Comparison of ENCODE assay signal across 2 cellular contexts in the genomic region with DNA sequence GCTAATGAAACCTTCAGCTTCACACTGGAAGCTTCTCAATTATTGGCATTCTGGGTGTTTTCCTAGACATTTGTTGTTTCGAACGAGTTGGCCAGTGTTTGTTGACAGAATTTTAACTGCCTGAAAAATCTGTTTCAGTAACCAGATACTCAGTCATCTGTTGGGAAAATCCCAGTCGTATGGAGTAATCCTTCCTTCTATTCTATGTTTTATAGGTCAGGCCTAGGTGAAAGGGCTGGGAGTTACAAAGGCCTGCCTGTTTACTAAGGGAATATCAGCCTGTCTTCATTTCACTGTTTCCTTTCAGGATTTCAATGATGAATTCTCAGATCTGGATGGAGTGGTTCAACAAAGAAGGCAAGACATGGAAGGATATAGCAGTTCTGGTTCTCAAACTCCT.
TF ChIP-seq lines count a peak whose summit lies in the region.

No MANE protein-coding gene starts in this region.

TF ChIP-seq in SK-N-SH, 30 proteins besides CTCF, POLR2A, EP300 and RAD21:
- TF ChIP-seq EZH2phosphoT487 (IDR thresholded peaks at IDR 0.05; ENCODE audit: borderline replicate concordance, low read depth) (no peak), NFIC (IDR thresholded peaks at IDR 0.05; ENCODE audit: borderline replicate concordance) (no peak), TCF12 (IDR thresholded peaks at IDR 0.05) (peak; percentile 11; the same call in 1 of the 2 replicates), GATA2 (CRISPR knock-in tag; IDR thresholded peaks at IDR 0.05) (no peak), MEF2A (IDR thresholded peaks at IDR 0.05; ENCODE audit: borderline replicate concordance, low read depth) (no peak), MXI1 (IDR thresholded peaks at IDR 0.05; ENCODE audit: low read depth, low read length) (no peak)
- TF ChIP-seq, protein P1, sequence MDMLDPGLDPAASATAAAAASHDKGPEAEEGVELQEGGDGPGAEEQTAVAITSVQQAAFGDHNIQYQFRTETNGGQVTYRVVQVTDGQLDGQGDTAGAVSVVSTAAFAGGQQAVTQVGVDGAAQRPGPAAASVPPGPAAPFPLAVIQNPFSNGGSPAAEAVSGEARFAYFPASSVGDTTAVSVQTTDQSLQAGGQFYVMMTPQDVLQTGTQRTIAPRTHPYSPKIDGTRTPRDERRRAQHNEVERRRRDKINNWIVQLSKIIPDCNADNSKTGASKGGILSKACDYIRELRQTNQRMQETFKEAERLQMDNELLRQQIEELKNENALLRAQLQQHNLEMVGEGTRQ (IDR thresholded peaks at IDR 0.05; ENCODE audit: borderline replicate concordance, low read depth, low read length) = no peak
- TF ChIP-seq, protein P2, sequence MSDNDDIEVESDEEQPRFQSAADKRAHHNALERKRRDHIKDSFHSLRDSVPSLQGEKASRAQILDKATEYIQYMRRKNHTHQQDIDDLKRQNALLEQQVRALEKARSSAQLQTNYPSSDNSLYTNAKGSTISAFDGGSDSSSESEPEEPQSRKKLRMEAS (IDR thresholded peaks at IDR 0.05; ENCODE audit: low read depth) = no peak

TF ChIP-seq in SK-N-SH treated with all-trans-retinoic acid at 6 μM for 48 hours, 23 proteins besides CTCF, POLR2A, EP300 and RAD21 (continued from another document):
- TF ChIP-seq ZNF70 (CRISPR knock-in tag; IDR thresholded peaks at IDR 0.05) (no peak), ZNF565 (CRISPR knock-in tag; conservative IDR thresholded peaks at IDR 0.05; ENCODE audit: low read depth) (no peak), BACH2 (CRISPR knock-in tag; IDR thresholded peaks at IDR 0.05; ENCODE audit: borderline replicate concordance) (no peak), ISL1 (CRISPR knock-in tag; IDR thresholded peaks at IDR 0.05) (no peak), CREB5 (CRISPR knock-in tag; IDR thresholded peaks at IDR 0.05; ENCODE audit: low read depth) (no peak), RARB (CRISPR knock-in tag; IDR thresholded peaks at IDR 0.05) (no peak), CSDC2 (CRISPR knock-in tag; IDR thresholded peaks at IDR 0.05) (no peak), OSR1 (CRISPR knock-in tag; IDR thresholded peaks at IDR 0.05) (no peak), SNAI2 (CRISPR knock-in tag; IDR thresholded peaks at IDR 0.05) (no peak), PATZ1 (CRISPR knock-in tag; IDR thresholded peaks at IDR 0.05; ENCODE audit: borderline replicate concordance) (no peak), CSRNP3 (CRISPR knock-in tag; IDR thresholded peaks at IDR 0.05) (no peak), ESRRG (CRISPR knock-in tag; IDR thresholded peaks at IDR 0.05) (no peak)
- TF ChIP-seq, protein P3, sequence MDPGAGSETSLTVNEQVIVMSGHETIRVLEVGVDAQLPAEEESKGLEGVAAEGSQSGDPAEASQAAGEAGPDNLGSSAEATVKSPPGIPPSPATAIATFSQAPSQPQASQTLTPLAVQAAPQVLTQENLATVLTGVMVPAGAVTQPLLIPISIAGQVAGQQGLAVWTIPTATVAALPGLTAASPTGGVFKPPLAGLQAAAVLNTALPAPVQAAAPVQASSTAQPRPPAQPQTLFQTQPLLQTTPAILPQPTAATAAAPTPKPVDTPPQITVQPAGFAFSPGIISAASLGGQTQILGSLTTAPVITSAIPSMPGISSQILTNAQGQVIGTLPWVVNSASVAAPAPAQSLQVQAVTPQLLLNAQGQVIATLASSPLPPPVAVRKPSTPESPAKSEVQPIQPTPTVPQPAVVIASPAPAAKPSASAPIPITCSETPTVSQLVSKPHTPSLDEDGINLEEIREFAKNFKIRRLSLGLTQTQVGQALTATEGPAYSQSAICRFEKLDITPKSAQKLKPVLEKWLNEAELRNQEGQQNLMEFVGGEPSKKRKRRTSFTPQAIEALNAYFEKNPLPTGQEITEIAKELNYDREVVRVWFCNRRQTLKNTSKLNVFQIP (CRISPR knock-in tag; IDR thresholded peaks at IDR 0.05; ENCODE audit: borderline replicate concordance, low read depth) = no peak
